1 cellular context compared by ENCODE assay signal in the genomic region with DNA sequence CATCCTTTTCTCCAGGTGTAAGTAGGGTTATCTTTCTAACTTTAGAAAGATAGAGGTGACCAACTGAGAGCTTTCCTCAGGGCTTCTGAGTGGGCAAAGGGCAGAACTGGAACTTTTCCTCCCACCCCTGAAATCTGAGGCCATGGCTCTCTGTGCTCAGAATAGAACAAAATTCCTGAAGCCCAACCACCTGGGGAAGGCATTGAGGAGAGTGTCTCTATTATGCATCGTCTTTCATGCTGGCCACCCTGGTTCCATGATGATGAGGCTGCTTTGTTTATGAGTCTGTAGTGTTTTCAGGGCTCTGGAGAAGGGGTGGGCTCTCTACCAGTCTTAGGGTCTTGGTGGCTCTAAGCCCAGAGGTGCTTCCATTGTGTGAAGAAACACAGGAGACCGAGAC.
TF ChIP-seq lines count a peak whose summit lies in the region.

No MANE protein-coding gene starts in this region.

TF ChIP-seq in IMR-90, 13 proteins besides CTCF, POLR2A, EP300 and RAD21 (continued from another document):
- no peak for TF ChIP-seq MAZ (IDR thresholded peaks at IDR 0.05; ENCODE audit: borderline replicate concordance, low read depth, low read length)
- no peak for TF ChIP-seq SMC3 (IDR thresholded peaks at IDR 0.05; ENCODE audit: low read depth, low read length)
- no peak for TF ChIP-seq RCOR1 (IDR thresholded peaks at IDR 0.05; ENCODE audit: insufficient replicate concordance, low read length)
- no peak for TF ChIP-seq BHLHE40 (IDR thresholded peaks at IDR 0.05; ENCODE audit: low read depth, low read length)
- TF ChIP-seq MXI1 (IDR thresholded peaks at IDR 0.05; ENCODE audit: borderline replicate concordance, low read depth, low read length): no peak
- no peak for TF ChIP-seq FOS (IDR thresholded peaks at IDR 0.05; ENCODE audit: low read depth, low read length)
- TF ChIP-seq RFX5 (IDR thresholded peaks at IDR 0.05; ENCODE audit: low read depth, low read length): no peak
- TF ChIP-seq, protein P1, sequence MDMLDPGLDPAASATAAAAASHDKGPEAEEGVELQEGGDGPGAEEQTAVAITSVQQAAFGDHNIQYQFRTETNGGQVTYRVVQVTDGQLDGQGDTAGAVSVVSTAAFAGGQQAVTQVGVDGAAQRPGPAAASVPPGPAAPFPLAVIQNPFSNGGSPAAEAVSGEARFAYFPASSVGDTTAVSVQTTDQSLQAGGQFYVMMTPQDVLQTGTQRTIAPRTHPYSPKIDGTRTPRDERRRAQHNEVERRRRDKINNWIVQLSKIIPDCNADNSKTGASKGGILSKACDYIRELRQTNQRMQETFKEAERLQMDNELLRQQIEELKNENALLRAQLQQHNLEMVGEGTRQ (IDR thresholded peaks at IDR 0.05; ENCODE audit: low read depth, low read length): no peak
- no peak for TF ChIP-seq CHD1 (IDR thresholded peaks at IDR 0.05; ENCODE audit: low read depth, low read length)
- TF ChIP-seq, protein P2, sequence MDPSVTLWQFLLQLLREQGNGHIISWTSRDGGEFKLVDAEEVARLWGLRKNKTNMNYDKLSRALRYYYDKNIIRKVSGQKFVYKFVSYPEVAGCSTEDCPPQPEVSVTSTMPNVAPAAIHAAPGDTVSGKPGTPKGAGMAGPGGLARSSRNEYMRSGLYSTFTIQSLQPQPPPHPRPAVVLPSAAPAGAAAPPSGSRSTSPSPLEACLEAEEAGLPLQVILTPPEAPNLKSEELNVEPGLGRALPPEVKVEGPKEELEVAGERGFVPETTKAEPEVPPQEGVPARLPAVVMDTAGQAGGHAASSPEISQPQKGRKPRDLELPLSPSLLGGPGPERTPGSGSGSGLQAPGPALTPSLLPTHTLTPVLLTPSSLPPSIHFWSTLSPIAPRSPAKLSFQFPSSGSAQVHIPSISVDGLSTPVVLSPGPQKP (IDR thresholded peaks at IDR 0.05; ENCODE audit: borderline replicate concordance, low read depth, low read length): no peak
- TF ChIP-seq NFE2L2 (IDR thresholded peaks at IDR 0.05; ENCODE audit: low read depth, low read length): no peak
